Comparison of ENCODE assay signal across 8 cellular contexts in the genomic region with DNA sequence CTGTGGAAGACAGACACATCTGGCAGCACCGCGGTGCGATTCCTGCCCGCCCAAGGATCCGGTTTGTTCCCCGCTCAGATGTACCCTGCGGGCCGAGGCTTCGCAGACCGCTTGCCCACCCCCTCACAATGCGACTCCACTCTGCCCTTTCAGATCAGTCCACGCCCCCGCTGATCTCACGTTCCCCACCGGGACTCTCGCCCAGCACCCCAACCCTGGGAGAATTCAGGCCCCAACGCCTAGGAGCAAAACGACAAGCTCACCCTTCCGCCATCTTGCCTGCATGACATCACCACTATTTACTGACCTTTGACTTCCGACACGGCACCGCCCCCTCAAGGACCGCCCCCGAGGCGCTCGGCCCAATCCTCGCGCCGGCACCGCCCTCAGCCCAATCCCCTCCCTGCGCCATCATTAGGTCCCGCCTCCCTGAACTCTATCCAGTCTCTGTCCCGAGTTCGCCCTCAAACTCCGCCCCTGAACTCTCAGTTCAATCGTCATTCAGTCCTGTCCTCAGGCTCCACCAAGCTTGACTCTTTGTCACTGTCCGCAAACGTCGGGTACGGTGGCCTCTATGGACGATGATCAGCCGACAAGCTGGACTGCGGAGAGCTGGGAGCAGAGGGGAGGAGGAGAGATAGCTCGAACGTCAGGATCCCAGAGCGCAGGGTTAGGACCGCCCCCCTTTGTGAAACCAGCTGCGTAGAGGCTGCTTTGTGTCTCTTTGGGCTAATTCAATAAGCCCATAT. TPM values are rescaled to one million over a fixed set of nuclear protein-coding genes. Genes with fewer than 3 reads are reported as not detected.
DNase-seq lines count a peak whose midpoint lies in the region; ATAC-seq lines count a peak whose summit lies in the region.

A gene with protein sequence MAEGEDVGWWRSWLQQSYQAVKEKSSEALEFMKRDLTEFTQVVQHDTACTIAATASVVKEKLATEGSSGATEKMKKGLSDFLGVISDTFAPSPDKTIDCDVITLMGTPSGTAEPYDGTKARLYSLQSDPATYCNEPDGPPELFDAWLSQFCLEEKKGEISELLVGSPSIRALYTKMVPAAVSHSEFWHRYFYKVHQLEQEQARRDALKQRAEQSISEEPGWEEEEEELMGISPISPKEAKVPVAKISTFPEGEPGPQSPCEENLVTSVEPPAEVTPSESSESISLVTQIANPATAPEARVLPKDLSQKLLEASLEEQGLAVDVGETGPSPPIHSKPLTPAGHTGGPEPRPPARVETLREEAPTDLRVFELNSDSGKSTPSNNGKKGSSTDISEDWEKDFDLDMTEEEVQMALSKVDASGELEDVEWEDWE (minus strand): TSS at position 301 of the 749 bp plus-strand sequence. CDS start 27 bp downstream, at position 274.

- intact Hi-C loops in left colon (cut with DNase I, micrococcal nuclease) = no loop called here

- peak within 1 kb of the TSS; percentile 66 to 90 (median 84) for H3K4me3 ChIP-seq in BLaER1 treated with 17β-estradiol and CSF1 and Interleukin-3, amounts not matched to agents 10 nM and 100 nM

- H3K36me3 ChIP-seq in BLaER1 treated with 17β-estradiol and CSF1 and Interleukin-3, amounts not matched to agents 10 nM and 100 nM = peaks cover 27 to 40% (median 34%) of the 10 kb centered on the region in 11 experiments

- H4K20me1 ChIP-seq in BLaER1 treated with 17β-estradiol and CSF1 and Interleukin-3, amounts not matched to agents 10 nM and 100 nM = peaks cover 0 to 34% (median 14%) of the 10 kb centered on the region in 11 experiments; a peak in 10 of 22 replicates

- peak within 1 kb of the TSS; percentile 74 to 91 (median 86) for H3K27ac ChIP-seq in BLaER1 treated with 17β-estradiol and CSF1 and Interleukin-3, amounts not matched to agents 10 nM and 100 nM

- ATAC-seq in GM19351 (IDR thresholded peaks at IDR 0.05; ENCODE audit: unreplicated experiment) (peak; percentile 94), HG03521 (IDR thresholded peaks at IDR 0.05; ENCODE audit: unreplicated experiment) (peak; percentile 97), left colon (peak; percentile 94)

- 0 out of 22 replicates have a peak, but pooled peaks cover 0 to 5% (median 0%) of the 10 kb centered on the region in 11 experiments for H3K9me3 ChIP-seq in BLaER1 treated with 17β-estradiol and CSF1 and Interleukin-3, amounts not matched to agents 10 nM and 100 nM (replicated peaks in 1 of 11)

- no peaks in the 10 kb centered on the region for H3K27me3 ChIP-seq in BLaER1 treated with 17β-estradiol and CSF1 and Interleukin-3, amounts not matched to agents 10 nM and 100 nM

- peak within 1 kb of the TSS; percentile 89 to 98 (median 94) for H3K4me2 ChIP-seq in BLaER1 treated with 17β-estradiol and CSF1 and Interleukin-3, amounts not matched to agents 10 nM and 100 nM

- peaks cover 36 to 52% (median 43%) of the 10 kb centered on the region in 10 experiments for H3K4me1 ChIP-seq in BLaER1 treated with 17β-estradiol and CSF1 and Interleukin-3, amounts not matched to agents 10 nM and 100 nM

- H3K9ac ChIP-seq in BLaER1 treated with 17β-estradiol and CSF1 and Interleukin-3, amounts not matched to agents 10 nM and 100 nM = peak within 1 kb of the TSS; percentile 85 to 93 (median 89)

- DNase-seq in NCI-H748 (lab: John Stamatoyannopoulos, UW; ENCODE audit: unreplicated experiment) (peak; percentile 98), cortex of kidney (lab: John Stamatoyannopoulos, UW) (peak; percentile 37), left colon (peak; percentile 99)
- DNase-seq in activated CD4-positive, alpha-beta T cell treated with anti-CD3 and anti-CD28 coated beads, Interleukin-2, amount 50 U/mL, for 1 hour = peak; percentile 98
- peak; percentile 98 for DNase-seq in stimulated activated CD4-positive, alpha-beta T cell treated with anti-CD3 and anti-CD28 coated beads, Interleukin-1b, Interleukin-23, amount 100 ng/mL, for 48 hours

RNA-seq across cellular contexts. Expression of the gene that starts here (rescaled TPM):
- total RNA-seq in left colon = 10 to 100 TPM; 73.0 to 87.9 TPM

Comparison
In these comparisons a context has a peak if more than half of its experiments do, and no peak if none do; other contexts are left out.
1. Peak in every context shown above with its lines: DNase-seq, ATAC-seq, H3K4me3 ChIP-seq and H3K27ac ChIP-seq.
2. DNase-seq: peak in every context shown above with its lines; median percentile 99 in left colon; 98 in NCI-H748; 98 in activated CD4-positive, alpha-beta T cell treated with anti-CD3 and anti-CD28 coated beads, Interleukin-2, amount 50 U/mL, for 1 hour; 98 in stimulated activated CD4-positive, alpha-beta T cell treated with anti-CD3 and anti-CD28 coated beads, Interleukin-1b, Interleukin-23, amount 100 ng/mL, for 48 hours; 37 in cortex of kidney.